Comparison of ENCODE assay signal across 1 cellular context in genomic region chr15:31459011-31459748, GRCh38.
TF ChIP-seq lines count a peak whose summit lies in the region.

No MANE protein-coding gene starts in this region.

TF ChIP-seq in GM12878, 131 proteins besides CTCF, POLR2A, EP300 and RAD21 (continued from another document and continues in another):
- no peak for TF ChIP-seq ZBTB40 (IDR thresholded peaks at IDR 0.05; ENCODE audit: borderline replicate concordance)
- peak; percentile 49; the same call in 1 of the 2 replicates for TF ChIP-seq TCF3 (IDR thresholded peaks at IDR 0.05; ENCODE audit: borderline replicate concordance, insufficient read depth, low read depth, low read length)
- TF ChIP-seq ATF7 (IDR thresholded peaks at IDR 0.05; ENCODE audit: low read depth), result peak; percentile 70
- no peak for TF ChIP-seq HDAC6 (IDR thresholded peaks at IDR 0.05; ENCODE audit: unreplicated experiment)
- TF ChIP-seq HDGF (IDR thresholded peaks at IDR 0.05), result no peak
- TF ChIP-seq TCF7 (IDR thresholded peaks at IDR 0.05; ENCODE audit: borderline replicate concordance), result 0 out of 2 replicates have a peak, but pooled peaks have one; percentile 39
- TF ChIP-seq SIN3A (IDR thresholded peaks at IDR 0.05; ENCODE audit: low read depth, low read length), result no peak
- no peak for TF ChIP-seq ESRRA (IDR thresholded peaks at IDR 0.05; ENCODE audit: low read length)
- no peak for TF ChIP-seq RCOR1 (conservative IDR thresholded peaks at IDR 0.05; ENCODE audit: low read depth, low read length)
- peak; percentile 89 for TF ChIP-seq RELB (IDR thresholded peaks at IDR 0.05; ENCODE audit: low read depth)
- TF ChIP-seq RBBP5 (conservative IDR thresholded peaks at IDR 0.05), result no peak
- no peak for TF ChIP-seq ZNF24 (IDR thresholded peaks at IDR 0.05)
- TF ChIP-seq CHD4 (IDR thresholded peaks at IDR 0.05), result no peak
- TF ChIP-seq SMARCA5 (IDR thresholded peaks at IDR 0.05), result no peak
- no peak for TF ChIP-seq SMAD5 (IDR thresholded peaks at IDR 0.05; ENCODE audit: low read depth)
- no peak for TF ChIP-seq KAT2A (conservative IDR thresholded peaks at IDR 0.05; ENCODE audit: control insufficient read depth, low read depth, low read length)
- TF ChIP-seq SIX5 (IDR thresholded peaks at IDR 0.05; ENCODE audit: low read depth, low read length, severe bottlenecking), result no peak
- peak; percentile 69; the same call in 1 of the 2 replicates for TF ChIP-seq PAX5 (IDR thresholded peaks at IDR 0.05; ENCODE audit: borderline replicate concordance, low read depth, low read length)
- TF ChIP-seq MTA2 (IDR thresholded peaks at IDR 0.05; ENCODE audit: low read depth), result peak; percentile 65; the same call in 1 of the 2 replicates
- TF ChIP-seq PRDM15 (CRISPR knock-in tag; IDR thresholded peaks at IDR 0.05), result no peak
- TF ChIP-seq ETV6 (conservative IDR thresholded peaks at IDR 0.05 in 1 of 2, IDR thresholded peaks at IDR 0.05 in 1 of 2; ENCODE audit: borderline replicate concordance in 1 of 2, low read depth in 1 of 2), result no peak
- no peak for TF ChIP-seq HSF1 (IDR thresholded peaks at IDR 0.05; ENCODE audit: low read depth, low read length)
- TF ChIP-seq TCF12 (IDR thresholded peaks at IDR 0.05; ENCODE audit: low read depth, low read length), result peak; percentile 54; the same call in 1 of the 2 replicates
- TF ChIP-seq GATAD2B (conservative IDR thresholded peaks at IDR 0.05; ENCODE audit: low read depth), result no peak; the same call in 1 of the 2 replicates
- TF ChIP-seq STAT1 (conservative IDR thresholded peaks at IDR 0.05), result no peak
- no peak for TF ChIP-seq BRCA1 (IDR thresholded peaks at IDR 0.05; ENCODE audit: low read depth, low read length)
- no peak for TF ChIP-seq HCFC1 (IDR thresholded peaks at IDR 0.05; ENCODE audit: low read length)
- TF ChIP-seq CEBPB (IDR thresholded peaks at IDR 0.05; ENCODE audit: borderline replicate concordance in 1 of 2, low read depth in 2 of 2, low read length in 2 of 2), result peak in 1 of 2 experiments; percentile 61; a peak in 1 of 4 replicates
- TF ChIP-seq FOXM1 (IDR thresholded peaks at IDR 0.05; ENCODE audit: low read depth, low read length), result peak; percentile 76
- peak; percentile 96; the same call in 2 of the 3 replicates for TF ChIP-seq POU2F2 (IDR thresholded peaks at IDR 0.05; ENCODE audit: borderline replicate concordance, low read depth, low read length)
- no peak for TF ChIP-seq LARP7 (IDR thresholded peaks at IDR 0.05)
- no peak for TF ChIP-seq ZNF207 (IDR thresholded peaks at IDR 0.05; ENCODE audit: borderline replicate concordance)
- 0 out of 2 replicates have a peak, but pooled peaks have one; percentile 15 for TF ChIP-seq GABPA (IDR thresholded peaks at IDR 0.05; ENCODE audit: low read depth)
- peak; percentile 67 for TF ChIP-seq MEF2B (IDR thresholded peaks at IDR 0.05; ENCODE audit: partially characterized antibody, poor library complexity, severe bottlenecking)
- no peak for TF ChIP-seq CEBPZ (IDR thresholded peaks at IDR 0.05; ENCODE audit: low read depth, low read length)
- TF ChIP-seq EGR1 (IDR thresholded peaks at IDR 0.05; ENCODE audit: borderline replicate concordance in 1 of 2, low read depth in 2 of 2, low read length in 2 of 2), result peak in 1 of 2 experiments; percentile 80; a peak in 2 of 3 replicates
- no peak for TF ChIP-seq CBFB (IDR thresholded peaks at IDR 0.05; ENCODE audit: low read depth)
- TF ChIP-seq TAF1 (IDR thresholded peaks at IDR 0.05; ENCODE audit: borderline replicate concordance, low read depth, low read length), result no peak
- 0 out of 2 replicates have a peak, but pooled peaks have one; percentile 12 for TF ChIP-seq REST (IDR thresholded peaks at IDR 0.05; ENCODE audit: low read depth, low read length)
- peak; percentile 84 for TF ChIP-seq MTA3 (IDR thresholded peaks at IDR 0.05; ENCODE audit: borderline replicate concordance, low read length)
- TF ChIP-seq E2F8 (IDR thresholded peaks at IDR 0.05; ENCODE audit: low read depth, partially characterized antibody), result no peak
